25 cellular contexts compared by ENCODE assay signal in genomic region chr11:115237578-115237977, GRCh38.
DNase-seq lines count a peak whose midpoint lies in the region; ATAC-seq, FAIRE-seq and TF ChIP-seq lines count a peak whose summit lies in the region.
"Had no signal": no experiment of that assay in that cellular context is flagged by ENCODE, and none has a peak within 500 bp of the region (broad histone marks: within the 10 kb centered on the region; RNA-seq: fewer than 3 reads in every experiment).

No MANE protein-coding gene starts in this region.

- H3K4me3 ChIP-seq in HepG2 (replicated peaks in 1 of 3; ENCODE audit: insufficient read depth in 1 of 3, low read depth in 2 of 3, low read length in 3 of 3) = no peak overlapping the region
- no peak overlapping the region for H3K4me3 ChIP-seq in right lobe of liver
- no peak overlapping the region for H3K4me3 ChIP-seq in OCI-LY1 (ENCODE audit: low read depth, low read length, poor library complexity, severe bottlenecking)
- H3K4me3 ChIP-seq: BLaER1 treated with 17β-estradiol and CSF1 and Interleukin-3, amounts not matched to agents 10 nM and 100 nM; GM12878; GM23338 had no signal

- H3K27me3 ChIP-seq in HepG2 (ENCODE audit: control insufficient read depth in 1 of 2, insufficient read depth in 2 of 2, low read length in 2 of 2) (no peaks in the 10 kb centered on the region), right lobe of liver (no peaks in the 10 kb centered on the region), OCI-LY1 (ENCODE audit: insufficient read depth, low read length) (no peaks in the 10 kb centered on the region)
- H3K27me3 ChIP-seq: BE2C; BLaER1 treated with 17β-estradiol and CSF1 and Interleukin-3, amounts not matched to agents 10 nM and 100 nM had no signal

- peaks cover 11% of the 10 kb centered on the region for H3K36me3 Mint-ChIP-seq in glutamatergic neuron (ENCODE audit: unreplicated experiment)
- H3K36me3 Mint-ChIP-seq: CD14-positive monocyte had no signal

- peaks cover 16% of the 10 kb centered on the region for H3K4me1 Mint-ChIP-seq in glutamatergic neuron (ENCODE audit: low read depth, unreplicated experiment)
- H3K4me1 Mint-ChIP-seq: CD14-positive monocyte; CD8-positive, alpha-beta memory T cell had no signal

- peaks cover 33% of the 10 kb centered on the region for H3K9me3 Mint-ChIP-seq in glutamatergic neuron (ENCODE audit: unreplicated experiment)
- H3K9me3 Mint-ChIP-seq: CD4-positive, alpha-beta T cell; CD8-positive, alpha-beta memory T cell; GM23338; H9 had no signal

- H3K27ac Mint-ChIP-seq in glutamatergic neuron (ENCODE audit: unreplicated experiment) = peak overlapping the region; percentile 24
- H3K27ac Mint-ChIP-seq: CD14-positive monocyte; CD4-positive, alpha-beta T cell; CD8-positive, alpha-beta memory T cell; GM23338; H9 had no signal

- H3K27ac ChIP-seq in HepG2 (ENCODE audit: extremely low read length, insufficient read depth, low read length) (no peak overlapping the region), right lobe of liver (no peak overlapping the region), OCI-LY1 (ENCODE audit: low read depth, low read length, poor library complexity, severe bottlenecking) (peak overlapping the region; percentile 1)
- H3K27ac ChIP-seq: 22Rv1; BLaER1 treated with 17β-estradiol and CSF1 and Interleukin-3, amounts not matched to agents 10 nM and 100 nM had no signal

- intact Hi-C loops in HepG2 (cut with micrococcal nuclease; ENCODE audit: unreplicated experiment) = no loop called here
- intact Hi-C loops in right lobe of liver (cut with DNase I) = no loop called here

- no peak for TF ChIP-seq RAD21 in HepG2 (CRISPR knock-in tag; IDR thresholded peaks at IDR 0.05)

- no peaks in the 10 kb centered on the region; the same call in 1 of the 2 replicates for H4K20me1 ChIP-seq in HepG2 (ENCODE audit: insufficient read depth, low read length)
- no peaks in the 10 kb centered on the region for H4K20me1 ChIP-seq in OCI-LY1 (ENCODE audit: insufficient read depth, low read length)
- H4K20me1 ChIP-seq: BLaER1 treated with 17β-estradiol and CSF1 and Interleukin-3, amounts not matched to agents 10 nM and 100 nM had no signal

- TF ChIP-seq POLR2A in HepG2 (IDR thresholded peaks at IDR 0.05; ENCODE audit: insufficient read depth in 1 of 2, low read depth in 2 of 2, low read length in 2 of 2) (no peak), right lobe of liver (IDR thresholded peaks at IDR 0.05) (no peak)

- no TSS peak for BruUV-seq in HepG2 (replicated peaks; lab: Mats Ljungman, UMichigan)

- DNase-seq in HepG2 (ENCODE audit: low spot score) = no peak
- DNase-seq in right lobe of liver = no peak
- no peak for DNase-seq in glutamatergic neuron
- no peak for DNase-seq in NCI-H1930 (lab: John Stamatoyannopoulos, UW)
- DNase-seq in cerebellar nuclear complex (lab: John Stamatoyannopoulos, UW) = no peak
- DNase-seq in NCI-H226 = no peak
- DNase-seq: ACHN; AML-193; BE2C; CD4-positive, alpha-beta T cell; CD8-positive, alpha-beta memory T cell; DMS 273 treated with DMSO at 0.1 percent for 48 hours; DMS79; EL; GDM1; H9 had no signal

- no peak for FAIRE-seq in HepG2 (lab: Jason Lieb, UNC)
- FAIRE-seq: A204.1, GM12878, GM18507 had no signal

- CTCF ChIA-PET in HepG2 (lab: Yijun Ruan, JAX; ENCODE audit: low intra/inter-chr PET ratio, low total read pairs) = no interaction called here

- H3K4me1 ChIP-seq in HepG2 (ENCODE audit: insufficient read depth, low read length) (no peaks in the 10 kb centered on the region), right lobe of liver (no peaks in the 10 kb centered on the region), OCI-LY1 (ENCODE audit: insufficient read depth, low read length, severe bottlenecking) (peaks cover 25% of the 10 kb centered on the region)
- H3K4me1 ChIP-seq: BLaER1 treated with 17β-estradiol and CSF1 and Interleukin-3, amounts not matched to agents 10 nM and 100 nM had no signal

- H3K79me2 ChIP-seq in HepG2 (ENCODE audit: insufficient read depth, low read length) = no peaks in the 10 kb centered on the region
- H3K79me2 ChIP-seq in OCI-LY1 (ENCODE audit: insufficient read depth, low read length) = no peaks in the 10 kb centered on the region

- ATAC-seq in HepG2 (no peak), right lobe of liver (no peak)
- ATAC-seq: GM12878, GM23338, HCT116 had no signal

- H3K9me3 ChIP-seq in HepG2 (ENCODE audit: low read length) (no peaks in the 10 kb centered on the region), right lobe of liver (no peaks in the 10 kb centered on the region), OCI-LY1 (ENCODE audit: low read length) (no peaks in the 10 kb centered on the region)
- H3K9me3 ChIP-seq: BE2C; BLaER1 treated with 17β-estradiol and CSF1 and Interleukin-3, amounts not matched to agents 10 nM and 100 nM had no signal

- H2AFZ ChIP-seq in HepG2 (ENCODE audit: low read length) = no peak overlapping the region
- no peak overlapping the region for H2AFZ ChIP-seq in OCI-LY1 (ENCODE audit: low read length)
- H2AFZ ChIP-seq: GM23338 had no signal

- no peak overlapping the region for H3K4me3 Mint-ChIP-seq in glutamatergic neuron (ENCODE audit: unreplicated experiment)
- H3K4me3 Mint-ChIP-seq: CD14-positive monocyte; CD4-positive, alpha-beta T cell; CD8-positive, alpha-beta memory T cell; GM23338; H9 had no signal

- no peak overlapping the region for H3K9ac ChIP-seq in HepG2 (ENCODE audit: insufficient read depth, low read depth, low read length)
- H3K9ac ChIP-seq in OCI-LY1 (ENCODE audit: low read length) = no peak overlapping the region
- H3K9ac ChIP-seq: BLaER1 treated with 17β-estradiol and CSF1 and Interleukin-3, amounts not matched to agents 10 nM and 100 nM had no signal

- POLR2A ChIA-PET in HepG2 (lab: Yijun Ruan, JAX) = no interaction called here

- peaks cover 21% of the 10 kb centered on the region for H3K27me3 Mint-ChIP-seq in glutamatergic neuron (ENCODE audit: unreplicated experiment)
- H3K27me3 Mint-ChIP-seq: CD4-positive, alpha-beta T cell; CD8-positive, alpha-beta memory T cell had no signal

- H3K4me2 ChIP-seq in HepG2 (ENCODE audit: low read depth, low read length) = no peak overlapping the region
- H3K4me2 ChIP-seq in OCI-LY1 (ENCODE audit: low read length) = no peak overlapping the region
- H3K4me2 ChIP-seq: BLaER1 treated with 17β-estradiol and CSF1 and Interleukin-3, amounts not matched to agents 10 nM and 100 nM; GM23338 had no signal

- no peaks in the 10 kb centered on the region for H3K9me2 ChIP-seq in OCI-LY1 (ENCODE audit: low read depth, low read length)

- in situ Hi-C loops in HepG2 (cut with HindIII; ENCODE audit: extremely low pct_ligation_motif_present, low pct_unique_long_range_greater_than_20kb) = no loop called here

- TF ChIP-seq CTCF in HepG2 (CRISPR knock-in tag; IDR thresholded peaks at IDR 0.05) (no peak), right lobe of liver (IDR thresholded peaks at IDR 0.05) (no peak), OCI-LY1 (IDR thresholded peaks at IDR 0.05; ENCODE audit: low read length) (no peak), glutamatergic neuron (IDR thresholded peaks at IDR 0.05; ENCODE audit: partially characterized antibody, unreplicated experiment) (no peak)

- 95% methylated on average over 3 of the region's 3 CpGs for WGBS in HepG2 (ENCODE audit: low lambda C conversion rate)
- 90% methylated on average over 3 of the region's 3 CpGs for WGBS in right lobe of liver (ENCODE audit: insufficient coverage, low coverage, low lambda C conversion rate, missing lambda C conversion rate)

- TF ChIP-seq EP300 in HepG2 (IDR thresholded peaks at IDR 0.05; ENCODE audit: low read depth in 2 of 2, low read length in 2 of 2) (no peak), HepG2 (CRISPR knock-in tag; IDR thresholded peaks at IDR 0.05; ENCODE audit: borderline replicate concordance) (no peak)

- H3F3A ChIP-seq in OCI-LY1 (ENCODE audit: insufficient read depth, low read length) = no peaks in the 10 kb centered on the region

- H3K36me3 ChIP-seq in HepG2 (replicated peaks in 1 of 2; ENCODE audit: control insufficient read depth in 1 of 2, insufficient read depth in 2 of 2, low read length in 2 of 2) (peaks cover 8 to 37% of the 10 kb centered on the region in 2 experiments), right lobe of liver (peaks cover 0 to 6% (median 0%) of the 10 kb centered on the region in 4 donors), OCI-LY1 (ENCODE audit: insufficient read depth, low read length) (no peaks in the 10 kb centered on the region)
- H3K36me3 ChIP-seq: BLaER1 treated with 17β-estradiol and CSF1 and Interleukin-3, amounts not matched to agents 10 nM and 100 nM had no signal

TF ChIP-seq in HepG2, 621 proteins besides CTCF, POLR2A, EP300 and RAD21:
- TF ChIP-seq MAFF (IDR thresholded peaks at IDR 0.05; ENCODE audit: low read depth, low read length) (peak; percentile 48; the same call in 1 of the 2 replicates), SKI (IDR thresholded peaks at IDR 0.05; ENCODE audit: partially characterized antibody) (no peak), MAFK (conservative IDR thresholded peaks at IDR 0.05 in 1 of 2, IDR thresholded peaks at IDR 0.05 in 1 of 2; ENCODE audit: low read length in 2 of 2) (peak; percentile 44 to 68; a peak in 3 of 4 replicates)
